In the genomic region with DNA sequence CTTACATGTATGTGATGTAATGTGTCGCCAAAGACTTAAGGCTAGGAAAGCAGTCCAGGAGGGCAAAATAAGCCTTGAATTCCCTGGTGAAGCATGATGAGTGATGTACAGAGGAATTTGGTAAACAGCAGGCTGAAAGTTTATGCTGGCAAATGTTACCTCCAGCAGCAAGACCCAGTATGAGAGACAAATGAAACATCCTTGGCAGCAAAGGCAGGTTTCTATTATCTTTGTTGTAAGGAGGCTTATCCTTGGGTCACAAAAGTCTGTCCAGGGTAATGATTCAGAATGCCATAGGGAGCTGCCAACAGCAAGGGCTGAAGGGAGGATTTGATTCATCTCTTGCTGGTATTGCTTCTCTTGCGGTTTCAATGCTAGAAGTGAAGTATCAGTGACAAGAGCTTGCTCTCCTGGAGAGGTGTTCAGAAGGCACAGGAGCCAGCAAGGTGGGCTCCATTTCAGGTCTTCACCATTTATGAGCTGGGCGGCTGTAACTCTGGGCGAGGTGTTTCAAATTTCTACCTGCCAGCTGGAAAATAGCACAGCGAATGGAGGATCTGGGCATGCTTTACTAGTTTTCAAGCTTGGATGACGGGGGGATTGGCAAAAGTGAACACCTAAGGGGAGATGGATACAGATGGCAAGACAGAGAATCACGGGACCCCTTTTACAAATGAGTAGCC, we compare ENCODE assay signal across 10 cellular contexts.
DNase-seq lines count a peak whose midpoint lies in the region; ATAC-seq, FAIRE-seq and TF ChIP-seq lines count a peak whose summit lies in the region.
"Had no signal": no experiment of that assay in that cellular context is flagged by ENCODE, and none has a peak within 500 bp of the region (broad histone marks: within the 10 kb centered on the region; RNA-seq: fewer than 3 reads in every experiment).

No MANE protein-coding gene starts in this region.

- H3K79me2 ChIP-seq in DND-41 (ENCODE audit: insufficient read depth, low read length) (no peaks in the 10 kb centered on the region), astrocyte (ENCODE audit: insufficient read depth, low read length) (no peaks in the 10 kb centered on the region)

- H3K4me3 ChIP-seq in DND-41 (ENCODE audit: low read depth in 1 of 2, low read length in 2 of 2) (no peak overlapping the region), astrocyte (ENCODE audit: insufficient read depth, low read depth, low read length) (no peak overlapping the region), mesenchymal stem cell (ENCODE audit: insufficient read depth in 1 of 2, low read depth in 1 of 2, low read length in 2 of 2) (peak overlapping the region in 1 of 2 experiments; percentile 35), H7 (ENCODE audit: insufficient read depth, low read depth, low read length) (no peak overlapping the region)

- no peak overlapping the region for H4K91ac ChIP-seq in mesenchymal stem cell (ENCODE audit: low read length)

- no peak overlapping the region for H2AFZ ChIP-seq in DND-41 (ENCODE audit: low read depth, low read length)
- no peak overlapping the region for H2AFZ ChIP-seq in astrocyte (ENCODE audit: low read depth, low read length)
- H2AFZ ChIP-seq in mesenchymal stem cell (ENCODE audit: low read depth, low read length), result no peak overlapping the region

- H3K27me3 ChIP-seq in DND-41 (ENCODE audit: insufficient read depth, low read length, poor library complexity), result peaks cover 5% of the 10 kb centered on the region
- H3K27me3 ChIP-seq in astrocyte (ENCODE audit: insufficient read depth, low read length), result peaks cover 4% of the 10 kb centered on the region
- peaks cover under 1 to 3% of the 10 kb centered on the region in 2 experiments for H3K27me3 ChIP-seq in mesenchymal stem cell (ENCODE audit: control insufficient read depth in 1 of 2, insufficient read depth in 1 of 2, low read length in 2 of 2)
- no peaks in the 10 kb centered on the region for H3K27me3 ChIP-seq in H7 (ENCODE audit: control insufficient read depth, insufficient read depth, low read length)

- no peaks in the 10 kb centered on the region for H3K27me3 Mint-ChIP-seq in astrocyte (ENCODE audit: low read depth, unreplicated experiment)
- peaks cover 38% of the 10 kb centered on the region for H3K27me3 Mint-ChIP-seq in osteocyte (ENCODE audit: unreplicated experiment)

- H3K4me1 Mint-ChIP-seq in astrocyte (ENCODE audit: low read depth, unreplicated experiment) (peaks cover 21% of the 10 kb centered on the region), osteocyte (ENCODE audit: unreplicated experiment) (peaks cover 25% of the 10 kb centered on the region)

- no peak overlapping the region for H3K14ac ChIP-seq in mesenchymal stem cell (ENCODE audit: low read length in 2 of 2)

- no peak overlapping the region for H3K4ac ChIP-seq in mesenchymal stem cell (ENCODE audit: low read depth in 1 of 2, low read length in 2 of 2)

- no peak overlapping the region for H3K9ac ChIP-seq in DND-41 (ENCODE audit: low read depth, low read length)
- H3K9ac ChIP-seq in astrocyte (ENCODE audit: low read length), result peak overlapping the region; percentile 21
- H3K9ac ChIP-seq in mesenchymal stem cell (ENCODE audit: low read length), result peak overlapping the region; percentile 43

- TF ChIP-seq CTCF in DND-41 (IDR thresholded peaks at IDR 0.05; ENCODE audit: borderline replicate concordance, extremely low read depth, low read length, poor library complexity, severe bottlenecking) (no peak), astrocyte (IDR thresholded peaks at IDR 0.05; ENCODE audit: insufficient read depth, low read depth, low read length) (no peak), osteocyte (IDR thresholded peaks at IDR 0.05) (no peak)

- H3K79me1 ChIP-seq in mesenchymal stem cell (replicated peaks; ENCODE audit: low read length, poor library complexity, severe bottlenecking), result no peaks in the 10 kb centered on the region

- H3K27ac Mint-ChIP-seq in astrocyte (ENCODE audit: unreplicated experiment), result peak overlapping the region; percentile 59
- H3K27ac Mint-ChIP-seq in osteocyte (ENCODE audit: unreplicated experiment), result no peak overlapping the region

- peak; percentile 56 for FAIRE-seq in astrocyte (lab: Jason Lieb, UNC)
- no peak for FAIRE-seq in GM12891 (lab: Jason Lieb, UNC)

- no peak overlapping the region for H3K23ac ChIP-seq in mesenchymal stem cell (ENCODE audit: low read length in 2 of 2)

- H2BK120ac ChIP-seq in mesenchymal stem cell (ENCODE audit: low read depth, low read length), result no peak overlapping the region

- no peak overlapping the region for H2BK12ac ChIP-seq in mesenchymal stem cell (ENCODE audit: low read length in 2 of 2)

- no peak overlapping the region for H3K4me2 ChIP-seq in DND-41 (ENCODE audit: insufficient read depth, low read length)
- H3K4me2 ChIP-seq in astrocyte (ENCODE audit: low read length), result peak overlapping the region; percentile 41
- no peak overlapping the region for H3K4me2 ChIP-seq in mesenchymal stem cell (ENCODE audit: low read length, poor library complexity, severe bottlenecking)

- H4K20me1 ChIP-seq in DND-41 (ENCODE audit: insufficient read depth, low read length) (no peaks in the 10 kb centered on the region), astrocyte (ENCODE audit: insufficient read depth, low read length) (no peaks in the 10 kb centered on the region)

- H3K27ac ChIP-seq in DND-41 (ENCODE audit: low read length), result no peak overlapping the region
- no peak overlapping the region for H3K27ac ChIP-seq in astrocyte (ENCODE audit: low read depth, low read length)
- no peak overlapping the region for H3K27ac ChIP-seq in mesenchymal stem cell (ENCODE audit: low read length, poor library complexity, severe bottlenecking)
- H3K27ac ChIP-seq: HL-60 had no signal

- TF ChIP-seq POLR2A in GM12891 (IDR thresholded peaks at IDR 0.05; ENCODE audit: low read depth, low read length), result no peak

- ATAC-seq in DND-41 (ENCODE audit: insufficient read depth, low read depth), result peak; percentile 22; the same call in 1 of the 3 replicates

- H3K9me3 ChIP-seq in DND-41 (ENCODE audit: insufficient read depth, low read length, severe bottlenecking), result no peaks in the 10 kb centered on the region
- H3K9me3 ChIP-seq in astrocyte (ENCODE audit: insufficient read depth, low read depth, low read length), result no peaks in the 10 kb centered on the region
- H3K9me3 ChIP-seq in mesenchymal stem cell (ENCODE audit: control insufficient read depth, low read length), result no peaks in the 10 kb centered on the region

- no peak overlapping the region for H4K8ac ChIP-seq in mesenchymal stem cell (ENCODE audit: low read length)

- H3K4me1 ChIP-seq in DND-41 (ENCODE audit: insufficient read depth, low read length) (no peaks in the 10 kb centered on the region), astrocyte (ENCODE audit: insufficient read depth, low read length) (peaks cover 11% of the 10 kb centered on the region), mesenchymal stem cell (ENCODE audit: control insufficient read depth, insufficient read depth, low read depth, low read length) (peaks cover 4% of the 10 kb centered on the region)

- H3K36me3 Mint-ChIP-seq in astrocyte (ENCODE audit: low read depth, unreplicated experiment) (no peaks in the 10 kb centered on the region), osteocyte (ENCODE audit: unreplicated experiment) (no peaks in the 10 kb centered on the region)

- H3K4me3 Mint-ChIP-seq in astrocyte (ENCODE audit: unreplicated experiment), result no peak overlapping the region
- no peak overlapping the region for H3K4me3 Mint-ChIP-seq in osteocyte (ENCODE audit: unreplicated experiment)

- H2BK15ac ChIP-seq in mesenchymal stem cell (ENCODE audit: low read depth, poor library complexity, severe bottlenecking), result no peak overlapping the region

- no peak overlapping the region for H2BK5ac ChIP-seq in mesenchymal stem cell (ENCODE audit: low read depth, low read length, poor library complexity, severe bottlenecking)

- H2AK5ac ChIP-seq in mesenchymal stem cell (ENCODE audit: low read length, severe bottlenecking), result peak overlapping the region; percentile 44

- 62% methylated on average over 7 of the region's 7 CpGs for WGBS in mesenchymal stem cell

- no peak for DNase-seq in DND-41
- peak; percentile 34 for DNase-seq in HCEC 1CT
- peak; percentile 48 for DNase-seq in astrocyte (ENCODE audit: low read depth)
- peak; percentile 31 for DNase-seq in mesenchymal stem cell
- DNase-seq in H7, result no peak
- DNase-seq in GM12891 (ENCODE audit: insufficient read length, low spot score), result no peak
- DNase-seq in GF-D8 (lab: John Stamatoyannopoulos, UW), result no peak
- no peak for DNase-seq in osteocyte (ENCODE audit: extremely low spot score, unreplicated experiment)
- DNase-seq: kidney had no signal

- no peaks in the 10 kb centered on the region for H3K36me3 ChIP-seq in DND-41 (ENCODE audit: insufficient read depth, low read length)
- no peaks in the 10 kb centered on the region for H3K36me3 ChIP-seq in astrocyte (ENCODE audit: insufficient read depth, low read length)
- H3K36me3 ChIP-seq in mesenchymal stem cell (ENCODE audit: control insufficient read depth in 1 of 2, insufficient read depth in 2 of 2, low read depth in 1 of 2, low read length in 2 of 2), result no peaks in the 10 kb centered on the region
- H3K36me3 ChIP-seq in H7 (replicated peaks; ENCODE audit: control insufficient read depth, insufficient read depth, low read length), result no peaks in the 10 kb centered on the region

- no peaks in the 10 kb centered on the region for H3K9me3 Mint-ChIP-seq in astrocyte (ENCODE audit: unreplicated experiment)
- no peaks in the 10 kb centered on the region for H3K9me3 Mint-ChIP-seq in osteocyte (ENCODE audit: unreplicated experiment)

- H3K18ac ChIP-seq in mesenchymal stem cell (ENCODE audit: low read depth in 1 of 2, low read length in 2 of 2), result no peak overlapping the region

TF ChIP-seq in GM12891, 5 proteins besides CTCF, POLR2A, EP300 and RAD21:
- TF ChIP-seq POU2F2 (IDR thresholded peaks at IDR 0.05; ENCODE audit: low read depth, low read length) (no peak), POLR2AphosphoS5 (IDR thresholded peaks at IDR 0.05; ENCODE audit: low read depth, low read length) (no peak), TAF1 (IDR thresholded peaks at IDR 0.05; ENCODE audit: low read depth, low read length) (no peak), PAX5 (IDR thresholded peaks at IDR 0.05; ENCODE audit: insufficient read depth, low read length, severe bottlenecking) (no peak), SPI1 (IDR thresholded peaks at IDR 0.05; ENCODE audit: low read depth, low read length) (no peak)

Comparison
In these comparisons a context has a peak if more than half of its experiments do, and no peak if none do; other contexts are left out.
1. DNase-seq: peak in HCEC 1CT (single experiment), astrocyte (single experiment) and mesenchymal stem cell (single experiment); none in DND-41 (single experiment), H7 (single experiment), GM12891 (single experiment), GF-D8 (single experiment) and osteocyte (single experiment).